Comparison of ENCODE assay signal across 9 cellular contexts in genomic region chr1:235923466-235924008, GRCh38. TPM values are rescaled to one million over a fixed set of nuclear protein-coding genes. Genes with fewer than 3 reads are reported as not detected.
DNase-seq lines count a peak whose midpoint lies in the region; ATAC-seq and TF ChIP-seq lines count a peak whose summit lies in the region.
"Had no signal": no experiment of that assay in that cellular context is flagged by ENCODE, and none has a peak within 500 bp of the region (broad histone marks: within the 10 kb centered on the region; RNA-seq: fewer than 3 reads in every experiment).

No MANE protein-coding gene starts in this region.

- H3K14ac ChIP-seq in IMR-90 (replicated peaks; ENCODE audit: low read depth, low read length): peak overlapping the region; percentile 49; the same call in 1 of the 2 replicates
- no peak overlapping the region for H3K14ac ChIP-seq in mesenchymal stem cell (ENCODE audit: low read length in 2 of 2)

- H2BK5ac ChIP-seq in IMR-90 (ENCODE audit: low read depth, low read length, poor library complexity, severe bottlenecking): no peak overlapping the region
- no peak overlapping the region for H2BK5ac ChIP-seq in mesenchymal stem cell (ENCODE audit: low read depth, low read length, poor library complexity, severe bottlenecking)

- H3K79me1 ChIP-seq in IMR-90 (ENCODE audit: low read depth in 1 of 2, low read length in 2 of 2) (no peaks in the 10 kb centered on the region), mesenchymal stem cell (replicated peaks; ENCODE audit: low read length, poor library complexity, severe bottlenecking) (no peaks in the 10 kb centered on the region)

- no peaks in the 10 kb centered on the region for H3K27me3 Mint-ChIP-seq in T-cell

- no peak overlapping the region for H4K5ac ChIP-seq in IMR-90 (ENCODE audit: low read depth, low read length)

- no peak overlapping the region for H3K56ac ChIP-seq in IMR-90 (ENCODE audit: extremely low read depth, insufficient read depth, low read length)

- H3K4me1 Mint-ChIP-seq in T-cell: peaks cover 21 to 37% (median 28%) of the 10 kb centered on the region in 3 donors

- 0 out of 3 replicates have a peak overlapping the region, but pooled peaks have one; percentile 36 for H2BK15ac ChIP-seq in IMR-90 (ENCODE audit: low read depth, low read length)
- no peak overlapping the region for H2BK15ac ChIP-seq in mesenchymal stem cell (ENCODE audit: low read depth, poor library complexity, severe bottlenecking)

- no peak for TF ChIP-seq CTCF in IMR-90 (conservative IDR thresholded peaks at IDR 0.05; ENCODE audit: low read depth, low read length)

- H2AK9ac ChIP-seq in IMR-90 (replicated peaks; ENCODE audit: low read depth, low read length, poor library complexity): no peak overlapping the region

- H3K4me2 ChIP-seq in IMR-90 (ENCODE audit: low read depth, low read length) (peak overlapping the region; percentile 25; the same call in 1 of the 2 replicates), mesenchymal stem cell (ENCODE audit: low read length, poor library complexity, severe bottlenecking) (no peak overlapping the region)

- H3K27me3 ChIP-seq in IMR-90 (ENCODE audit: control insufficient read depth, insufficient read depth, low read length): no peaks in the 10 kb centered on the region
- no peaks in the 10 kb centered on the region for H3K27me3 ChIP-seq in mesenchymal stem cell (ENCODE audit: control insufficient read depth in 1 of 2, insufficient read depth in 1 of 2, low read length in 2 of 2)
- H3K27me3 ChIP-seq: esophagus muscularis mucosa had no signal

- H4K91ac ChIP-seq in IMR-90 (ENCODE audit: insufficient read depth, low read depth, low read length): no peak overlapping the region; the same call in 1 of the 2 replicates
- no peak overlapping the region for H4K91ac ChIP-seq in mesenchymal stem cell (ENCODE audit: low read length)

- H3K27ac ChIP-seq in IMR-90 (ENCODE audit: insufficient read depth, low read length) (no peak overlapping the region), mesenchymal stem cell (ENCODE audit: low read length, poor library complexity, severe bottlenecking) (no peak overlapping the region)
- H3K27ac ChIP-seq: esophagus muscularis mucosa had no signal

- H3K9me3 Mint-ChIP-seq in T-cell: no peaks in the 10 kb centered on the region

- H3K4me1 ChIP-seq in IMR-90 (ENCODE audit: control insufficient read depth, insufficient read depth, low read length): peaks cover 15% of the 10 kb centered on the region
- peaks cover 17% of the 10 kb centered on the region for H3K4me1 ChIP-seq in mesenchymal stem cell (ENCODE audit: control insufficient read depth, insufficient read depth, low read depth, low read length)

- in situ Hi-C loops in IMR-90 (cut with MboI; ENCODE audit: low sequenced_read_pairs): no loop called here

- H3K9ac ChIP-seq in IMR-90 (ENCODE audit: low read depth, low read length): no peak overlapping the region
- no peak overlapping the region for H3K9ac ChIP-seq in mesenchymal stem cell (ENCODE audit: low read length)

- peak overlapping the region in 1 of 3 donors; percentile 62 for H3K4me3 Mint-ChIP-seq in T-cell

- TF ChIP-seq POLR2A in GM18505 (IDR thresholded peaks at IDR 0.05; ENCODE audit: borderline replicate concordance, extremely low read depth, insufficient read depth, insufficient read length) (no peak), IMR-90 (IDR thresholded peaks at IDR 0.05; ENCODE audit: low read depth, low read length) (no peak)

- CTCF ChIA-PET in IMR-90 (lab: Yijun Ruan, JAX) (no interaction called here), T-cell (lab: Charles Lee) (interaction anchor here in 1 of 2 donors (0.7 to 1.6 kb wide), 3 partner anchors 21 to 80 kb away, joined by 3 to 6 read pairs (median 6); no protein-coding TSS in a partner anchor)

- peaks cover 26% of the 10 kb centered on the region for H3K9me1 ChIP-seq in IMR-90 (ENCODE audit: insufficient read depth, low read length)

- no peak overlapping the region for H3K4me3 ChIP-seq in IMR-90 (ENCODE audit: insufficient read depth, low read depth, low read length)
- H3K4me3 ChIP-seq in mesenchymal stem cell (ENCODE audit: insufficient read depth in 1 of 2, low read depth in 1 of 2, low read length in 2 of 2): no peak overlapping the region
- H3K4me3 ChIP-seq: esophagus muscularis mucosa had no signal

- H3K18ac ChIP-seq in IMR-90 (ENCODE audit: low read depth, low read length) (peak overlapping the region; percentile 13; the same call in 1 of the 2 replicates), mesenchymal stem cell (ENCODE audit: low read depth in 1 of 2, low read length in 2 of 2) (peak overlapping the region in 1 of 2 experiments; percentile 84)

- H3K9me3 ChIP-seq in IMR-90 (ENCODE audit: control insufficient read depth, insufficient read depth, low read length): no peaks in the 10 kb centered on the region
- H3K9me3 ChIP-seq in mesenchymal stem cell (ENCODE audit: control insufficient read depth, low read length): no peaks in the 10 kb centered on the region
- H3K9me3 ChIP-seq: esophagus muscularis mucosa had no signal

- H2AK5ac ChIP-seq in IMR-90 (ENCODE audit: low read depth, low read length) (no peak overlapping the region), mesenchymal stem cell (ENCODE audit: low read length, severe bottlenecking) (no peak overlapping the region)

- H4K8ac ChIP-seq in IMR-90 (ENCODE audit: low read depth in 2 of 2, low read length in 2 of 2): no peak overlapping the region; a peak in 1 of 4 replicates
- no peak overlapping the region for H4K8ac ChIP-seq in mesenchymal stem cell (ENCODE audit: low read length)

- POLR2A ChIA-PET in IMR-90 (lab: Charles Lee; ENCODE audit: unreplicated experiment): no interaction called here
- POLR2A ChIA-PET in T-cell (lab: Charles Lee): interaction anchor here in 1 of 2 donors (0.5 to 0.6 kb wide), 2 partner anchors 68 to 74 kb away, joined by 3 to 8 read pairs; no protein-coding TSS in a partner anchor

- H3K36me3 ChIP-seq in IMR-90 (ENCODE audit: control insufficient read depth, insufficient read depth, low read length): no peaks in the 10 kb centered on the region
- no peaks in the 10 kb centered on the region for H3K36me3 ChIP-seq in mesenchymal stem cell (ENCODE audit: control insufficient read depth in 1 of 2, insufficient read depth in 2 of 2, low read depth in 1 of 2, low read length in 2 of 2)
- H3K36me3 ChIP-seq: esophagus muscularis mucosa had no signal

- H2BK20ac ChIP-seq in IMR-90 (ENCODE audit: low read depth, low read length): peak overlapping the region; percentile 59; the same call in 1 of the 2 replicates

- ATAC-seq in GM18505 (IDR thresholded peaks at IDR 0.05; ENCODE audit: unreplicated experiment): peak; percentile 63
- ATAC-seq in IMR-90 (ENCODE audit: low read depth): peak; percentile 84
- ATAC-seq in T-cell (replicated peaks in 1 of 4): peak; percentile 82 to 91 (median 88)
- no peak for ATAC-seq in left cardiac atrium

- H2BK12ac ChIP-seq in mesenchymal stem cell (ENCODE audit: low read length in 2 of 2): peak overlapping the region in 1 of 2 experiments; percentile 82

- H3K23ac ChIP-seq in IMR-90 (ENCODE audit: low read depth, low read length) (no peak overlapping the region), mesenchymal stem cell (ENCODE audit: low read length in 2 of 2) (no peak overlapping the region)

- H2AFZ ChIP-seq in IMR-90 (replicated peaks; ENCODE audit: low read length, poor library complexity): no peak overlapping the region
- no peak overlapping the region for H2AFZ ChIP-seq in mesenchymal stem cell (ENCODE audit: low read depth, low read length)

- H3K36me3 Mint-ChIP-seq in T-cell: no peaks in the 10 kb centered on the region

- BruUV-seq in IMR-90 (replicated peaks; lab: Mats Ljungman, UMichigan): no TSS peak

- peak overlapping the region; percentile 65 to 83 for H3K27ac Mint-ChIP-seq in T-cell

- no peaks in the 10 kb centered on the region for H4K20me1 ChIP-seq in IMR-90 (ENCODE audit: insufficient read depth, low read length)

- intact Hi-C loops in IMR-90 (cut with micrococcal nuclease) (no loop called here), left cardiac atrium (cut with DNase I) (no loop called here)

- 38% methylated on average over 3 of the region's 6 CpGs; no CpG with 5 or more reads in 1 of the 2 experiments for WGBS in IMR-90 (ENCODE audit: extremely low coverage in 2 of 2, insufficient read length in 1 of 2), 2 experiments
- WGBS in mesenchymal stem cell: 18% methylated on average over 5 of the region's 6 CpGs

- TF ChIP-seq RAD21 in IMR-90 (IDR thresholded peaks at IDR 0.05; ENCODE audit: low read length): no peak

- DNase-seq in IMR-90 (peak; percentile 79), T-cell (peak in 16 of 34 experiments; percentile 3 to 30 (median 13)), mesenchymal stem cell (peak; percentile 87), HUDEP-2 (lab: John Stamatoyannopoulos, UW; ENCODE audit: unreplicated experiment in 76 of 76) (no peak), left cardiac atrium (no peak), NCI-H524 (lab: John Stamatoyannopoulos, UW) (no peak)
- DNase-seq in NK-92 treated with Interleukin-12 subunit alpha and Interleukin-12 subunit beta, amount 100 ng/mL, for 24 hours (lab: John Stamatoyannopoulos, UW): no peak

- H2BK120ac ChIP-seq in IMR-90 (ENCODE audit: low read depth, low read length) (peak overlapping the region; percentile 50), mesenchymal stem cell (ENCODE audit: low read depth, low read length) (no peak overlapping the region)

- peak overlapping the region; percentile 9; the same call in 1 of the 2 replicates for H3K4ac ChIP-seq in IMR-90 (ENCODE audit: low read depth, low read length)
- no peak overlapping the region for H3K4ac ChIP-seq in mesenchymal stem cell (ENCODE audit: low read depth in 1 of 2, low read length in 2 of 2)

- dilution Hi-C loops in IMR-90 (cut with HindIII; ENCODE audit: low sequenced_read_pairs, unreplicated experiment): no loop called here

TF ChIP-seq in IMR-90, 13 proteins besides CTCF, POLR2A, EP300 and RAD21 (continues in another document):
- TF ChIP-seq RCOR1 (IDR thresholded peaks at IDR 0.05; ENCODE audit: insufficient replicate concordance, low read length) (no peak), CHD1 (IDR thresholded peaks at IDR 0.05; ENCODE audit: low read depth, low read length) (no peak), RFX5 (IDR thresholded peaks at IDR 0.05; ENCODE audit: low read depth, low read length) (no peak), MXI1 (IDR thresholded peaks at IDR 0.05; ENCODE audit: borderline replicate concordance, low read depth, low read length) (no peak), NFE2L2 (IDR thresholded peaks at IDR 0.05; ENCODE audit: low read depth, low read length) (no peak)

RNA-seq across cellular contexts. Expression of gene LYST, which starts 56.8 kb away (rescaled TPM):
- total RNA-seq in IMR-90 (2012; rRNA removed) (7.2 and 8.3 TPM in 2 replicates), T-cell (10 to 100 TPM; 19.7 to 37.9 (median 29.1) TPM), left cardiac atrium (10 to 100 TPM; 10.7 to 16.2 TPM)
- polyA plus RNA-seq in IMR-90 (2012; rRNA removed): 2.2 TPM in 2 replicates
- 0.53 and 0.82 TPM in 2 replicates for polyA plus RNA-seq in IMR-90 (2012; cell fraction: cytosol; rRNA removed)
- 0.97 and 7.2 TPM in 2 replicates for polyA plus RNA-seq in IMR-90 (2012; cell fraction: nucleus; rRNA removed; ENCODE audit: low replicate concordance)
- 4.3 TPM for polyA plus RNA-seq in mesenchymal stem cell (2013, experiment 1 of 2)
- 5.7 TPM for polyA plus RNA-seq in mesenchymal stem cell (2013, experiment 2 of 2)

Comparison
In these comparisons a context has a peak if more than half of its experiments do, and no peak if none do; other contexts are left out.
1. ATAC-seq: peak in GM18505 (single experiment), IMR-90 (single experiment) and T-cell (4 of 4); none in left cardiac atrium (0 of 2).
2. DNase-seq: peak in IMR-90 (single experiment) and mesenchymal stem cell (single experiment); none in HUDEP-2 (0 of 76), left cardiac atrium (single experiment), NK-92 treated with Interleukin-12 subunit alpha and Interleukin-12 subunit beta, amount 100 ng/mL, for 24 hours (single experiment) and NCI-H524 (0 of 2).